1 cellular context compared by ENCODE assay signal in the genomic region with DNA sequence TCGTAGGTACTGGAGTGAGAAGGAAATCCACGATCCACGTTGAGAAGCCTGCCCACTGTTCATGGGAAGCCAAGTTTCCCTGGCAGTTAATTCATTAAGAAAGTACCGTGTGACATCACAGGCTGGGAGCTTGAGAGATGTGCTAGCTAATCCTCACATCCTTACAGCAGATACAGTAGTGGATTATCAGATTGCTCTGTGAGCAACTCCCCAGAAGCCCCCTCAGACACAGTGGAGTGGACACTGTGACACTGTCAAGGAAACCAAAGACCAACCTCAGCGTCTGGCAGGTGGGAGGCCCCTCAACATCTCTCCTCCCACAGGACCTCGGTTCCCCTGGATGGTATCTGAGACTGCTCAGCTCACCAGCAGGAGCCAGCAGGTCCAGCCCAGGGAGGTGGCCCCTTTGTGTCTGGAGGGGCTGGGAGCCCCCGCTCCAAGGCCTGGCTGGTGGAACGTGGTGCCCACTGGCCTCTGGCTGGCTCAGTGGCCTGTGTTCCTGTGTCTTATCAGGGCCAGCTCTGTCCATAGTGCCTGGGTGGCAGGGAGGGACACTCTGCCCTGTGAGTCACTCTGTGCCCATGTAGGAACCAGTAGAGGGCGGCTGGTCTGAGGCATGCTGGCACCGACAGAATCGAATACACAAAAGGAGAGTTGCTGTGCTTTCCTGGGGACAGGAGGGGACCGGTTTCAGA.
A peak's percentile ranks its signal among the peaks of the same experiment; 100 is the strongest.
TF ChIP-seq lines count a peak whose summit lies in the region.

No MANE protein-coding gene starts in this region.

TF ChIP-seq in HepG2, 621 proteins besides CTCF, POLR2A, EP300 and RAD21:
- TF ChIP-seq, protein P1, sequence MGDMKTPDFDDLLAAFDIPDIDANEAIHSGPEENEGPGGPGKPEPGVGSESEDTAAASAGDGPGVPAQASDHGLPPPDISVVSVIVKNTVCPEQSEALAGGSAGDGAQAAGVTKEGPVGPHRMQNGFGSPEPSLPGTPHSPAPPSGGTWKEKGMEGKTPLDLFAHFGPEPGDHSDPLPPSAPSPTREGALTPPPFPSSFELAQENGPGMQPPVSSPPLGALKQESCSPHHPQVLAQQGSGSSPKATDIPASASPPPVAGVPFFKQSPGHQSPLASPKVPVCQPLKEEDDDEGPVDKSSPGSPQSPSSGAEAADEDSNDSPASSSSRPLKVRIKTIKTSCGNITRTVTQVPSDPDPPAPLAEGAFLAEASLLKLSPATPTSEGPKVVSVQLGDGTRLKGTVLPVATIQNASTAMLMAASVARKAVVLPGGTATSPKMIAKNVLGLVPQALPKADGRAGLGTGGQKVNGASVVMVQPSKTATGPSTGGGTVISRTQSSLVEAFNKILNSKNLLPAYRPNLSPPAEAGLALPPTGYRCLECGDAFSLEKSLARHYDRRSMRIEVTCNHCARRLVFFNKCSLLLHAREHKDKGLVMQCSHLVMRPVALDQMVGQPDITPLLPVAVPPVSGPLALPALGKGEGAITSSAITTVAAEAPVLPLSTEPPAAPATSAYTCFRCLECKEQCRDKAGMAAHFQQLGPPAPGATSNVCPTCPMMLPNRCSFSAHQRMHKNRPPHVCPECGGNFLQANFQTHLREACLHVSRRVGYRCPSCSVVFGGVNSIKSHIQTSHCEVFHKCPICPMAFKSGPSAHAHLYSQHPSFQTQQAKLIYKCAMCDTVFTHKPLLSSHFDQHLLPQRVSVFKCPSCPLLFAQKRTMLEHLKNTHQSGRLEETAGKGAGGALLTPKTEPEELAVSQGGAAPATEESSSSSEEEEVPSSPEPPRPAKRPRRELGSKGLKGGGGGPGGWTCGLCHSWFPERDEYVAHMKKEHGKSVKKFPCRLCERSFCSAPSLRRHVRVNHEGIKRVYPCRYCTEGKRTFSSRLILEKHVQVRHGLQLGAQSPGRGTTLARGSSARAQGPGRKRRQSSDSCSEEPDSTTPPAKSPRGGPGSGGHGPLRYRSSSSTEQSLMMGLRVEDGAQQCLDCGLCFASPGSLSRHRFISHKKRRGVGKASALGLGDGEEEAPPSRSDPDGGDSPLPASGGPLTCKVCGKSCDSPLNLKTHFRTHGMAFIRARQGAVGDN (CRISPR knock-in tag; IDR thresholded peaks at IDR 0.05), result peak; percentile 29; the same call in 1 of the 2 replicates
- peak; percentile 55 for TF ChIP-seq AGO2 (optimal IDR thresholded peaks at IDR 0.05; ENCODE audit: low read depth, low read length)
- TF ChIP-seq, protein P2, sequence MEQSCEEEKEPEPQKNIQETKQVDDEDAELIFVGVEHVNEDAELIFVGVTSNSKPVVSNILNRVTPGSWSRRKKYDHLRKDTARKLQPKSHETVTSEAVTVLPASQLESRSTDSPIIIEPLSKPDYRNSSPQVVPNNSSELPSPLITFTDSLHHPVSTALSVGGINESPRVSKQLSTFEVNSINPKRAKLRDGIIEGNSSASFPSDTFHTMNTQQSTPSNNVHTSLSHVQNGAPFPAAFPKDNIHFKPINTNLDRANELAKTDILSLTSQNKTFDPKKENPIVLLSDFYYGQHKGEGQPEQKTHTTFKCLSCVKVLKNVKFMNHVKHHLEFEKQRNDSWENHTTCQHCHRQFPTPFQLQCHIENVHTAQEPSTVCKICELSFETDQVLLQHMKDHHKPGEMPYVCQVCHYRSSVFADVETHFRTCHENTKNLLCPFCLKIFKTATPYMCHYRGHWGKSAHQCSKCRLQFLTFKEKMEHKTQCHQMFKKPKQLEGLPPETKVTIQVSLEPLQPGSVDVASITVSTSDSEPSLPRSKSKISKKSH (CRISPR knock-in tag; IDR thresholded peaks at IDR 0.05; ENCODE audit: borderline replicate concordance), result 0 out of 2 replicates have a peak, but pooled peaks have one; percentile 46
- TF ChIP-seq ZEB1 (IDR thresholded peaks at IDR 0.05; ENCODE audit: insufficient replicate concordance, low read depth), result no peak
- no peak for TF ChIP-seq PHF21A (CRISPR knock-in tag; IDR thresholded peaks at IDR 0.05)
- TF ChIP-seq ZNF891 (CRISPR knock-in tag; IDR thresholded peaks at IDR 0.05), result 0 out of 2 replicates have a peak, but pooled peaks have one; percentile 55
- TF ChIP-seq NRL (CRISPR knock-in tag; IDR thresholded peaks at IDR 0.05; ENCODE audit: borderline replicate concordance), result 0 out of 2 replicates have a peak, but pooled peaks have one; percentile 24
